Comparison of ENCODE assay signal across 12 cellular contexts in the genomic region with DNA sequence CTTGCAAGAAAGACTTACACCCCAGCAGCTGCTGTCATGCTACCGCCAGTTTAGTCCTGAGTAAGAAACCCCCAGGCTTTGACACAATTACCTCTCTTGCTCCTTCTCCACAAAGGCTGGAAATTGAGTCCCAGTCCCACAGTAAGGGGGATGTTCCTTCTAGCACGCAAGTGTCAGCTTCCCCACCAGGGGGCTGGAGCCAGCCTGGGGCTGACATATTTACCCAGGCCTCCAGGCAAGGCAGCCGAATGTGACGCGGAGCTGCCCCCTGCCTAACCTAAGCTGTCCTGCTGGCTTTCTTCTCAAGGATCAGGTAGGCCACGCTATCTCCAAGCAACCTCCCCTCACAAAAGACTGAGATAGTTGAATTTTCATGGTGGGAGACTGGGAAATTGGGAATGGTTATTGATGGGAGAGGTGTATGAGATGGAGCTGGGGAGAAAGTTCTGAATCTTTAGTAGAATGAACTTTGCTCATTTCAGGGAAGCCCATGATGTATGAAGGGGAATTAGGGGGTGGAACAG. TPM values are rescaled to one million over a fixed set of nuclear protein-coding genes. Genes with fewer than 3 reads are reported as not detected.
A peak's percentile ranks its signal among the peaks of the same experiment; 100 is the strongest.
DNase-seq lines count a peak whose midpoint lies in the region; ATAC-seq and TF ChIP-seq lines count a peak whose summit lies in the region.
"Had no signal": no experiment of that assay in that cellular context is flagged by ENCODE, and none has a peak within 500 bp of the region (broad histone marks: within the 10 kb centered on the region; RNA-seq: fewer than 3 reads in every experiment).

No MANE protein-coding gene starts in this region.

- no peak for ATAC-seq in T-helper 17 cell
- ATAC-seq: activated T-helper 17 cell treated with anti-CD3 and anti-CD28 coated beads, Interleukin-2, amount 50 U/mL, for 72 hours; T-cell had no signal

- peaks cover 6% of the 10 kb centered on the region for H3K4me1 Mint-ChIP-seq in T-helper 17 cell
- H3K4me1 Mint-ChIP-seq: activated T-helper 17 cell treated with anti-CD3 and anti-CD28 coated beads, Interleukin-2, amount 50 U/mL, for 72 hours; T-cell had no signal

- no peak overlapping the region for H3K9ac ChIP-seq in NT2/D1 (ENCODE audit: insufficient read length, low read depth)

- no peak overlapping the region for H3K27ac Mint-ChIP-seq in T-helper 17 cell
- H3K27ac Mint-ChIP-seq: activated T-helper 17 cell treated with anti-CD3 and anti-CD28 coated beads, Interleukin-2, amount 50 U/mL, for 72 hours; T-cell had no signal

- no peak overlapping the region for H3K27ac ChIP-seq in esophagus muscularis mucosa (replicated peaks in 1 of 4)
- no peak overlapping the region for H3K27ac ChIP-seq in tibial artery
- H3K27ac ChIP-seq: epithelial cell of prostate had no signal

- 86% methylated on average over 3 of the region's 6 CpGs for WGBS in esophagus muscularis mucosa

- no peaks in the 10 kb centered on the region for H3K36me3 ChIP-seq in NT2/D1 (ENCODE audit: insufficient read depth, insufficient read length, low read length)
- no peaks in the 10 kb centered on the region for H3K36me3 ChIP-seq in esophagus muscularis mucosa
- no peaks in the 10 kb centered on the region for H3K36me3 ChIP-seq in tibial artery

- H3K4me3 ChIP-seq in NT2/D1 (ENCODE audit: insufficient read length, low read depth) (no peak overlapping the region), esophagus muscularis mucosa (no peak overlapping the region), tibial artery (no peak overlapping the region)

- TF ChIP-seq CTCF in esophagus muscularis mucosa (IDR thresholded peaks at IDR 0.05) = no peak
- peak in 1 of 2 experiments; percentile 12 for TF ChIP-seq CTCF in tibial artery (IDR thresholded peaks at IDR 0.05)

- H3K4me3 Mint-ChIP-seq in T-helper 17 cell = no peak overlapping the region
- H3K4me3 Mint-ChIP-seq: activated T-helper 17 cell treated with anti-CD3 and anti-CD28 coated beads, Interleukin-2, amount 50 U/mL, for 72 hours; T-cell had no signal

- peak; percentile 2 for DNase-seq in stimulated activated CD4-positive, alpha-beta T cell treated with anti-CD3 and anti-CD28 coated beads, Interleukin-4, amount 100 ng/mL, for 1 hour
- no peak for DNase-seq in stimulated activated CD4-positive, alpha-beta T cell treated with anti-CD3 and anti-CD28 coated beads, Interleukin-2, amount 100 ng/mL, for 48 hours
- DNase-seq in NT2/D1 (ENCODE audit: low read depth, low spot score) (peak; percentile 89), esophagus muscularis mucosa (ENCODE audit: extremely low spot score) (peak; percentile 79), T-helper 17 cell (no peak), activated gamma-delta T cell (lab: John Stamatoyannopoulos, UW) (no peak), tibial artery (no peak)
- DNase-seq in activated effector memory CD4-positive, alpha-beta T cell treated with anti-CD3 and anti-CD28 coated beads, Interleukin-2, amount 50 U/mL, for 16 hours = no peak
- DNase-seq: NCI-H1048, T-cell had no signal

- H3K4me1 ChIP-seq in NT2/D1 (ENCODE audit: insufficient read depth, insufficient read length) = peaks cover 9% of the 10 kb centered on the region
- no peaks in the 10 kb centered on the region for H3K4me1 ChIP-seq in esophagus muscularis mucosa
- peaks cover 0 to 26% (median 9%) of the 10 kb centered on the region in 4 donors for H3K4me1 ChIP-seq in tibial artery

- intact Hi-C loops in esophagus muscularis mucosa (cut with DNase I) (no loop called here), tibial artery (cut with DNase I; ENCODE audit: low total_unique reads) (no loop called here)

- TF ChIP-seq POLR2A in esophagus muscularis mucosa (IDR thresholded peaks at IDR 0.05; ENCODE audit: low read depth) = no peak

- H3K36me3 Mint-ChIP-seq in T-helper 17 cell (ENCODE audit: low read depth) = no peaks in the 10 kb centered on the region
- H3K36me3 Mint-ChIP-seq: T-cell had no signal

- TF ChIP-seq EP300 in esophagus muscularis mucosa (IDR thresholded peaks at IDR 0.05) = no peak

- H3K9me3 ChIP-seq in NT2/D1 (ENCODE audit: insufficient read depth, low read length) = peaks cover 17% of the 10 kb centered on the region
- no peaks in the 10 kb centered on the region for H3K9me3 ChIP-seq in esophagus muscularis mucosa
- no peaks in the 10 kb centered on the region for H3K9me3 ChIP-seq in T-helper 17 cell (ENCODE audit: control insufficient read depth, low read length, poor library complexity, severe bottlenecking)
- H3K9me3 ChIP-seq in tibial artery = no peaks in the 10 kb centered on the region

- no peaks in the 10 kb centered on the region for H3K27me3 ChIP-seq in NT2/D1 (ENCODE audit: insufficient read depth, insufficient read length)
- H3K27me3 ChIP-seq in esophagus muscularis mucosa = no peaks in the 10 kb centered on the region
- H3K27me3 ChIP-seq in tibial artery = no peaks in the 10 kb centered on the region

- peaks cover 27% of the 10 kb centered on the region for H3K27me3 Mint-ChIP-seq in T-helper 17 cell

RNA-seq across cellular contexts. Expression of gene BMPER, which starts 19.2 kb away (rescaled TPM):
- total RNA-seq in esophagus muscularis mucosa (1 to 10 TPM in 3 of 4 donors, under 1 TPM in 1; 0.65 to 6.5 (median 3.5) TPM), T-helper 17 cell (under 1 TPM in 1 of 2 donors, not detected in 1; 0.35 TPM)

Comparison
In these comparisons a context has a peak if more than half of its experiments do, and no peak if none do; other contexts are left out.
1. DNase-seq: peak in stimulated activated CD4-positive, alpha-beta T cell treated with anti-CD3 and anti-CD28 coated beads, Interleukin-4, amount 100 ng/mL, for 1 hour (single experiment), NT2/D1 (single experiment) and esophagus muscularis mucosa (single experiment); none in stimulated activated CD4-positive, alpha-beta T cell treated with anti-CD3 and anti-CD28 coated beads, Interleukin-2, amount 100 ng/mL, for 48 hours (0 of 2), T-helper 17 cell (0 of 3), activated effector memory CD4-positive, alpha-beta T cell treated with anti-CD3 and anti-CD28 coated beads, Interleukin-2, amount 50 U/mL, for 16 hours (single experiment), activated gamma-delta T cell (single experiment) and tibial artery (0 of 2).